ENCODE assay signal across 29 cellular contexts in genomic region chrX:109654710-109655109, GRCh38. TPM values are rescaled to one million over a fixed set of nuclear protein-coding genes. Genes with fewer than 3 reads are reported as not detected.
"Had no signal": no experiment of that assay in that cellular context is flagged by ENCODE, and none has a peak within 500 bp of the region (broad histone marks: within the 10 kb centered on the region; RNA-seq: fewer than 3 reads in every experiment).

No MANE protein-coding gene starts in this region.

- H3K4me1 ChIP-seq: parathyroid adenoma, stomach, testis, tibial artery, upper lobe of left lung had no signal

- H3K4me1 Mint-ChIP-seq: neural crest cell had no signal

- H3K9me3 ChIP-seq: testis, tibial artery, upper lobe of left lung had no signal

- H3K27ac ChIP-seq: coronary artery, parathyroid adenoma, stomach, testis, tibial artery, upper lobe of left lung had no signal

- H3K27me3 ChIP-seq: stomach, testis, tibial artery, upper lobe of left lung had no signal

- ATAC-seq: effector memory CD8-positive, alpha-beta T cell; left ventricle myocardium superior; naive thymus-derived CD4-positive, alpha-beta T cell; sciatic nerve had no signal

- DNase-seq: effector memory CD8-positive, alpha-beta T cell; hypothalamus; immature natural killer cell; islet precursor cell; kidney glomerular epithelial cell; left ventricle myocardium superior; mesendoderm; midbrain; naive thymus-derived CD4-positive, alpha-beta T cell; stimulated activated CD4-positive, alpha-beta T cell treated with anti-CD3 and anti-CD28 coated beads, Interleukin-12 subunit alpha, Interleukin-12 subunit beta, amount 100 ng/mL, for 4 hours; stimulated activated CD4-positive, alpha-beta T cell treated with anti-CD3 and anti-CD28 coated beads, Interleukin-1b, Interleukin-23, amount 100 ng/mL, for 48 hours; stimulated activated CD4-positive, alpha-beta T cell treated with anti-CD3 and anti-CD28 coated beads, Interleukin-4, amount 100 ng/mL, for 1 hour; stimulated activated CD8-positive, alpha-beta memory T cell treated with anti-CD3 and anti-CD28 coated beads, Interleukin-4, amount 100 ng/mL, for 48 hours; stimulated activated naive CD4-positive, alpha-beta T cell treated with Interleukin-2 at 50 U/mL for 16 hours; stomach; testis; tibial artery; upper lobe of left lung had no signal

- H3K9ac ChIP-seq: parathyroid adenoma had no signal

- H2AFZ ChIP-seq: parathyroid adenoma had no signal

- H3K4me2 ChIP-seq: smooth muscle cell had no signal

- H3K27ac Mint-ChIP-seq: progenitor cell of endocrine pancreas had no signal

- H3K4me3 Mint-ChIP-seq: effector memory CD8-positive, alpha-beta T cell; immature natural killer cell; naive thymus-derived CD4-positive, alpha-beta T cell; neural crest cell had no signal

- FAIRE-seq: endometrium, frontal cortex, urothelium cell line had no signal

- H3K27me3 Mint-ChIP-seq: effector memory CD8-positive, alpha-beta T cell; naive thymus-derived CD4-positive, alpha-beta T cell; progenitor cell of endocrine pancreas had no signal

- H3K9me3 Mint-ChIP-seq: immature natural killer cell had no signal

- H3K79me2 ChIP-seq: parathyroid adenoma had no signal

- H3K4me3 ChIP-seq: coronary artery, lung, smooth muscle cell, stomach, testis, tibial artery, upper lobe of left lung had no signal

RNA-seq across cellular contexts. Expression of gene KCNE5, which starts 29.7 kb away (rescaled TPM):
- total RNA-seq: fibroblast of villous mesenchyme, left ventricle myocardium superior, sciatic nerve, smooth muscle cell had no signal
- polyA plus RNA-seq: naive thymus-derived CD4-positive, alpha-beta T cell; stomach had no signal
